In genomic region chr7:139407555-139407954, GRCh38 we compare ENCODE assay signal across 33 cellular contexts.
"Had no signal": no experiment of that assay in that cellular context is flagged by ENCODE, and none has a peak within 500 bp of the region (broad histone marks: within the 10 kb centered on the region; RNA-seq: fewer than 3 reads in every experiment).

No MANE protein-coding gene starts in this region.

- H3K4me3 Mint-ChIP-seq: activated CD4-positive, alpha-beta memory T cell treated with anti-CD3 and anti-CD28 coated beads, Interleukin-2, amount 10 ng/mL, durations not matched to agents 7 days and 5 days; activated CD8-positive, alpha-beta memory T cell treated with anti-CD3 and anti-CD28 coated beads, Interleukin-2, amount 10 ng/mL, durations not matched to agents 7 days and 5 days; activated naive CD4-positive, alpha-beta T cell treated with anti-CD3 and anti-CD28 coated beads for 36 hours had no signal

- ATAC-seq: activated CD8-positive, alpha-beta memory T cell treated with anti-CD3 and anti-CD28 coated beads, Interleukin-2, amount 10 ng/mL, durations not matched to agents 7 days and 5 days; activated naive CD4-positive, alpha-beta T cell treated with anti-CD3 and anti-CD28 coated beads, Interleukin-2, amount 50 U/mL, for 72 hours; body of pancreas had no signal

- H3K4me1 Mint-ChIP-seq: activated CD4-positive, alpha-beta memory T cell treated with anti-CD3 and anti-CD28 coated beads, Interleukin-2, amount 10 ng/mL, durations not matched to agents 7 days and 5 days; activated CD8-positive, alpha-beta memory T cell treated with anti-CD3 and anti-CD28 coated beads, Interleukin-2, amount 10 ng/mL, durations not matched to agents 7 days and 5 days had no signal

- DNase-seq: activated CD4-positive, alpha-beta memory T cell treated with anti-CD3 and anti-CD28 coated beads, Interleukin-2, amount 10 ng/mL, durations not matched to agents 7 days and 5 days; activated CD4-positive, alpha-beta T cell treated with anti-CD3 and anti-CD28 coated beads for 1 hour; activated CD4-positive, alpha-beta T cell treated with anti-CD3 and anti-CD28 coated beads for 48 hours; activated CD4-positive, CD25-positive, alpha-beta regulatory T cell; activated CD8-positive, alpha-beta memory T cell treated with anti-CD3 and anti-CD28 coated beads for 24 hours; activated CD8-positive, alpha-beta memory T cell treated with anti-CD3 and anti-CD28 coated beads, Interleukin-2, amount 10 ng/mL, durations not matched to agents 7 days and 5 days; activated CD8-positive, alpha-beta memory T cell treated with anti-CD3 and anti-CD28 coated beads, Interleukin-2, amount 50 U/mL, for 48 hours; activated gamma-delta T cell treated with Interleukin-2 at 50 U/mL for 16 hours; activated naive CD4-positive, alpha-beta T cell treated with anti-CD3 and anti-CD28 coated beads for 36 hours; adrenal gland; body of pancreas; Karpas-422; NCI-H1105; NCI-H1417 treated with DMSO at 0.1 percent for 48 hours; NCI-H187 treated with DMSO at 0.1 percent for 48 hours; NCI-H2081; NCI-H2171 treated with DMSO at 0.1 percent for 48 hours; NCI-H2227 treated with DMSO at 0.1 percent for 48 hours; NCI-H446 treated with DMSO at 0.1 percent for 48 hours; NCI-H524; NCI-H69; NCI-H82; NK-92 treated with Interleukin-12 subunit alpha and Interleukin-12 subunit beta, amount 100 ng/mL, for 24 hours; PC-9; Right ventricle myocardium superior; SW 1271; T-helper 1 cell; T1000; WERI-Rb-1 had no signal

- H3K4me2 ChIP-seq: PC-9 had no signal

- FAIRE-seq: astrocyte had no signal

- H3K4me1 ChIP-seq: body of pancreas, breast epithelium had no signal

- H3K27me3 Mint-ChIP-seq: activated CD4-positive, alpha-beta memory T cell treated with anti-CD3 and anti-CD28 coated beads, Interleukin-2, amount 10 ng/mL, durations not matched to agents 7 days and 5 days; activated CD8-positive, alpha-beta memory T cell treated with anti-CD3 and anti-CD28 coated beads, Interleukin-2, amount 10 ng/mL, durations not matched to agents 7 days and 5 days had no signal

- H3K4me3 ChIP-seq: adrenal gland, body of pancreas, breast epithelium, PC-9 had no signal

- H3K27ac ChIP-seq: adrenal gland, body of pancreas, breast epithelium, PC-9, WERI-Rb-1 had no signal

- H2AFZ ChIP-seq: PC-9 had no signal

- H3K9me3 Mint-ChIP-seq: activated CD4-positive, alpha-beta memory T cell treated with anti-CD3 and anti-CD28 coated beads, Interleukin-2, amount 10 ng/mL, durations not matched to agents 7 days and 5 days; activated naive CD4-positive, alpha-beta T cell treated with anti-CD3 and anti-CD28 coated beads for 36 hours; activated naive CD4-positive, alpha-beta T cell treated with anti-CD3 and anti-CD28 coated beads, Interleukin-2, amount 50 U/mL, for 72 hours; activated T-helper 2 cell treated with anti-CD3 and anti-CD28 coated beads, Interferon-gamma antibody, Interleukin-2, Interleukin-4, amounts not matched to agents 10 μg/mL and 5 μg/mL and 100 μg/mL, durations not matched to agents 14 hours and 24 hours and 36 hours had no signal

- H3K9me3 ChIP-seq: adrenal gland, body of pancreas, breast epithelium had no signal

- H3K27me3 ChIP-seq: adrenal gland, body of pancreas, breast epithelium had no signal

- H3K27ac Mint-ChIP-seq: activated CD4-positive, alpha-beta memory T cell treated with anti-CD3 and anti-CD28 coated beads, Interleukin-2, amount 10 ng/mL, durations not matched to agents 7 days and 5 days; activated CD8-positive, alpha-beta memory T cell treated with anti-CD3 and anti-CD28 coated beads, Interleukin-2, amount 10 ng/mL, durations not matched to agents 7 days and 5 days; activated naive CD4-positive, alpha-beta T cell treated with anti-CD3 and anti-CD28 coated beads for 36 hours; activated T-helper 2 cell treated with anti-CD3 and anti-CD28 coated beads, Interferon-gamma antibody, Interleukin-2, Interleukin-4, amounts not matched to agents 10 μg/mL and 5 μg/mL and 100 μg/mL, durations not matched to agents 14 hours and 24 hours and 36 hours had no signal
